ENCODE assay signal across 8 cellular contexts in genomic region chr3:87227104-87227834, GRCh38. TPM values are rescaled to one million over a fixed set of nuclear protein-coding genes. Genes with fewer than 3 reads are reported as not detected.
DNase-seq lines count a peak whose midpoint lies in the region; ATAC-seq and TF ChIP-seq lines count a peak whose summit lies in the region.

TSS of gene CHMP2B (plus strand) at chr3:87227309. CDS start at chr3:87227523, 214 bp downstream.

- H3K27me3 ChIP-seq in OCI-LY3 (ENCODE audit: low read depth, low read length), result no peaks in the 10 kb centered on the region

- peak within 1 kb of the TSS; percentile 90 for H3K4me2 ChIP-seq in OCI-LY3 (ENCODE audit: low read length)

- peaks cover 20% of the 10 kb centered on the region; the same call in 1 of the 2 replicates for H4K20me1 ChIP-seq in OCI-LY3 (ENCODE audit: insufficient read depth, low read length)

- DNase-seq in DMS 273 treated with DMSO at 0.1 percent for 48 hours (lab: John Stamatoyannopoulos, UW) (peak; percentile 15), HuH-7.5 (ENCODE audit: low spot score) (peak; percentile 47), endothelial cell (ENCODE audit: low spot score) (peak; percentile 92), mesothelial cell of epicardium (ENCODE audit: low spot score in 2 of 2, unreplicated experiment in 2 of 2) (peak; percentile 80 to 95)
- peak; percentile 95 for DNase-seq in activated CD8-positive, alpha-beta memory T cell treated with anti-CD3 and anti-CD28 coated beads, Interleukin-2, amount 50 U/mL, for 48 hours
- DNase-seq in stimulated activated CD8-positive, alpha-beta memory T cell treated with anti-CD3 and anti-CD28 coated beads, Interleukin-15, amount 100 ng/mL, for 4 hours (ENCODE audit: low read depth in 2 of 2), result peak; percentile 79 to 83

- H2AFZ ChIP-seq in OCI-LY3 (ENCODE audit: low read depth, low read length), result peak within 1 kb of the TSS; percentile 98

- peaks cover 4% of the 10 kb centered on the region; the same call in 1 of the 2 replicates for H3K9me3 ChIP-seq in OCI-LY3 (ENCODE audit: insufficient read depth, low read length)

- peak within 1 kb of the TSS; percentile 98 for H3K27ac Mint-ChIP-seq in endothelial cell (ENCODE audit: unreplicated experiment)
- peak within 1 kb of the TSS; percentile 100 for H3K27ac Mint-ChIP-seq in mesothelial cell of epicardium

- H3K27me3 Mint-ChIP-seq in endothelial cell (ENCODE audit: unreplicated experiment) (peaks cover 2% of the 10 kb centered on the region), mesothelial cell of epicardium (ENCODE audit: low read depth) (peaks cover 10% of the 10 kb centered on the region)

- H3K36me3 Mint-ChIP-seq in endothelial cell (ENCODE audit: low read depth, unreplicated experiment), result peaks cover 8% of the 10 kb centered on the region
- H3K36me3 Mint-ChIP-seq in mesothelial cell of epicardium, result peaks cover 5% of the 10 kb centered on the region

- ATAC-seq in GM21528 (IDR thresholded peaks at IDR 0.05; ENCODE audit: low FRiP score, unreplicated experiment), result peak; percentile 97

- H3K27ac ChIP-seq in OCI-LY3 (ENCODE audit: low read length), result peak within 1 kb of the TSS; percentile 58

- H3K9me3 Mint-ChIP-seq in endothelial cell (ENCODE audit: unreplicated experiment) (no peaks in the 10 kb centered on the region), mesothelial cell of epicardium (peaks cover 4% of the 10 kb centered on the region)

- H3K9ac ChIP-seq in OCI-LY3 (ENCODE audit: low read length), result peak within 1 kb of the TSS; percentile 91

- H3K79me2 ChIP-seq in OCI-LY3 (ENCODE audit: low read length), result peaks cover 45% of the 10 kb centered on the region

- TF ChIP-seq CTCF in OCI-LY3 (IDR thresholded peaks at IDR 0.05; ENCODE audit: low read depth, low read length), result no peak
- no peak for TF ChIP-seq CTCF in endothelial cell (IDR thresholded peaks at IDR 0.05; ENCODE audit: unreplicated experiment)
- TF ChIP-seq CTCF in mesothelial cell of epicardium (IDR thresholded peaks at IDR 0.05; ENCODE audit: unreplicated experiment), result no peak

- H3K4me3 Mint-ChIP-seq in endothelial cell (ENCODE audit: unreplicated experiment) (peak within 1 kb of the TSS; percentile 98), mesothelial cell of epicardium (peak within 1 kb of the TSS; percentile 100)

- H3K4me1 Mint-ChIP-seq in endothelial cell (ENCODE audit: unreplicated experiment) (peaks cover 22% of the 10 kb centered on the region), mesothelial cell of epicardium (peaks cover 38% of the 10 kb centered on the region)

- no peaks in the 10 kb centered on the region for H3K36me3 ChIP-seq in OCI-LY3 (replicated peaks; ENCODE audit: low read depth, low read length)

- H3K4me1 ChIP-seq in OCI-LY3 (ENCODE audit: low read length), result peaks cover 12% of the 10 kb centered on the region

- H3K4me3 ChIP-seq in OCI-LY3 (ENCODE audit: low read length), result peak within 1 kb of the TSS; percentile 93

RNA-seq across cellular contexts. Expression of gene CHMP2B, which starts in this region (rescaled TPM):
- 40.7 TPM for total RNA-seq in endothelial cell (ENCODE audit: unreplicated experiment)
- total RNA-seq in mesothelial cell of epicardium, result 26.4 to 27.4 TPM (median 27.2 TPM) in 3 replicates

Comparison
In these comparisons a context has a peak if more than half of its experiments do, and no peak if none do; other contexts are left out.
1. Peak in every context shown above with its lines: DNase-seq, ATAC-seq, H3K4me3 ChIP-seq and H3K27ac ChIP-seq.
2. DNase-seq: peak in every context shown above with its lines; median percentile 95 in activated CD8-positive, alpha-beta memory T cell treated with anti-CD3 and anti-CD28 coated beads, Interleukin-2, amount 50 U/mL, for 48 hours; 92 in endothelial cell; 88 in mesothelial cell of epicardium; 81 in stimulated activated CD8-positive, alpha-beta memory T cell treated with anti-CD3 and anti-CD28 coated beads, Interleukin-15, amount 100 ng/mL, for 4 hours; 47 in HuH-7.5; 15 in DMS 273 treated with DMSO at 0.1 percent for 48 hours.